ENCODE assay signal across 8 cellular contexts in genomic region chr12:124992874-124993567, GRCh38. TPM values are rescaled to one million over a fixed set of nuclear protein-coding genes. Genes with fewer than 3 reads are reported as not detected.
A peak's percentile ranks its signal among the peaks of the same experiment; 100 is the strongest.
DNase-seq lines count a peak whose midpoint lies in the region; ATAC-seq, FAIRE-seq and TF ChIP-seq lines count a peak whose summit lies in the region.

No MANE protein-coding gene starts in this region.

- H3K4me3 ChIP-seq in K562 = peak overlapping the region; percentile 83
- peak overlapping the region; percentile 67 for H3K4me3 ChIP-seq in kidney epithelial cell (ENCODE audit: low read depth, low read length)

- no peak for TF ChIP-seq RAD21 in K562 (CRISPR knock-in tag; conservative IDR thresholded peaks at IDR 0.05 in 1 of 2, IDR thresholded peaks at IDR 0.05 in 1 of 2)

- TF ChIP-seq CTCF in K562 (IDR thresholded peaks at IDR 0.05 in 2 of 3, conservative IDR thresholded peaks at IDR 0.05 in 1 of 3; ENCODE audit: insufficient read depth in 2 of 3, low read depth in 1 of 3, low read length in 3 of 3) = peak; percentile 59 to 73 (median 64)
- peak; percentile 65 for TF ChIP-seq CTCF in kidney epithelial cell (IDR thresholded peaks at IDR 0.05; ENCODE audit: insufficient read depth, low read length, poor library complexity, severe bottlenecking)

- H2AFZ ChIP-seq in K562 (ENCODE audit: low read depth, low read length) = peak overlapping the region; percentile 93

- H3K27ac ChIP-seq in K562 (ENCODE audit: extremely low read depth, low read depth, low read length) = peak overlapping the region; percentile 50; the same call in 2 of the 3 replicates

- H3K4me2 ChIP-seq in K562 (ENCODE audit: insufficient read depth, low read length) = peak overlapping the region; percentile 82

- POLR2A ChIA-PET in K562 (lab: Yijun Ruan, JAX) = interaction anchor here (0.6 to 0.9 kb wide), 2 partner anchors 78 to 129 kb away, joined by 3 to 4 read pairs; partner anchors contain the start of genes SCARB1 and UBC

- under 1% methylated on average over 19 of the region's 23 CpGs for WGBS in K562 (ENCODE audit: insufficient coverage, low coverage, missing lambda C conversion rate)

- in situ Hi-C loops in K562 (cut with MboI) = no loop called here

- DNase-seq in NCI-H2081 (lab: John Stamatoyannopoulos, UW) (peak; percentile 75 to 92), T-helper 22 cell (ENCODE audit: low read depth) (peak; percentile 74), K562 (ENCODE audit: extremely low read depth in 1 of 4, low spot score in 3 of 4) (peak; percentile 63 to 92 (median 71)), kidney epithelial cell (ENCODE audit: low read depth) (peak; percentile 47)
- DNase-seq in stimulated activated CD4-positive, alpha-beta T cell treated with anti-CD3 and anti-CD28 coated beads, Interleukin-2, amount 100 ng/mL, for 4 hours (ENCODE audit: low read depth) = peak; percentile 74

- H3K27me3 ChIP-seq in K562 (ENCODE audit: control insufficient read depth in 2 of 2, insufficient read depth in 2 of 2, low read length in 2 of 2) (no peaks in the 10 kb centered on the region), kidney epithelial cell (ENCODE audit: control insufficient read depth, insufficient read depth, low read length) (no peaks in the 10 kb centered on the region)

- intact Hi-C loops in K562 (cut with micrococcal nuclease) = no loop called here

- H3K36me3 ChIP-seq in K562 (ENCODE audit: control insufficient read depth, insufficient read depth, low read length) (peaks cover 4% of the 10 kb centered on the region; the same call in 1 of the 3 replicates), kidney epithelial cell (ENCODE audit: control insufficient read depth, insufficient read depth, low read length) (no peaks in the 10 kb centered on the region)

- FAIRE-seq in G401.6 (lab: Jason Lieb, UNC) = peak; percentile 53
- peak; percentile 85 for FAIRE-seq in K562 (lab: Jason Lieb, UNC)

- CTCF ChIA-PET in K562 (lab: Yijun Ruan, JAX; ENCODE audit: low intra/inter-chr PET ratio) = no interaction called here

- H3K9me3 ChIP-seq in K562 (replicated peaks; ENCODE audit: control insufficient read depth, insufficient read depth, low read depth, low read length) = no peaks in the 10 kb centered on the region

- peak overlapping the region; percentile 62 to 95 for H3K9ac ChIP-seq in K562 (ENCODE audit: insufficient read depth in 1 of 2, low read depth in 2 of 2, low read length in 2 of 2)

- no peaks in the 10 kb centered on the region for H3K9me1 ChIP-seq in K562 (ENCODE audit: control insufficient read depth, insufficient read depth, low read length)

- peaks cover 18 to 31% of the 10 kb centered on the region in 2 experiments for H3K4me1 ChIP-seq in K562 (replicated peaks in 1 of 2; ENCODE audit: control insufficient read depth in 2 of 2, insufficient read depth in 2 of 2, low read length in 2 of 2)

- peak; percentile 27 for TF ChIP-seq EP300 in K562 (IDR thresholded peaks at IDR 0.05; ENCODE audit: low read length)

- no peaks in the 10 kb centered on the region for H4K20me1 ChIP-seq in K562 (replicated peaks; ENCODE audit: control insufficient read depth, insufficient read depth, low read length)

- no peak for TF ChIP-seq POLR2A in K562 (conservative IDR thresholded peaks at IDR 0.05)

- ATAC-seq in HG02678 (IDR thresholded peaks at IDR 0.05; ENCODE audit: unreplicated experiment) (peak; percentile 30), K562 (peak; percentile 37), GM21360 (IDR thresholded peaks at IDR 0.05; ENCODE audit: unreplicated experiment) (no peak)

- peaks cover 51% of the 10 kb centered on the region for H3K79me2 ChIP-seq in K562 (ENCODE audit: control insufficient read depth, insufficient read depth, low read length)

- no TSS peak for BruUV-seq in K562 (replicated peaks; lab: Mats Ljungman, UMichigan)

TF ChIP-seq in K562, 482 proteins besides CTCF, POLR2A, EP300 and RAD21 (continues in another document):
- peak; percentile 67 for TF ChIP-seq GABPA (tag; conservative IDR thresholded peaks at IDR 0.05; ENCODE audit: low read depth)
- TF ChIP-seq MTA3 (IDR thresholded peaks at IDR 0.05; ENCODE audit: borderline replicate concordance) = peak; percentile 54; the same call in 1 of the 2 replicates
- TF ChIP-seq, protein P1, sequence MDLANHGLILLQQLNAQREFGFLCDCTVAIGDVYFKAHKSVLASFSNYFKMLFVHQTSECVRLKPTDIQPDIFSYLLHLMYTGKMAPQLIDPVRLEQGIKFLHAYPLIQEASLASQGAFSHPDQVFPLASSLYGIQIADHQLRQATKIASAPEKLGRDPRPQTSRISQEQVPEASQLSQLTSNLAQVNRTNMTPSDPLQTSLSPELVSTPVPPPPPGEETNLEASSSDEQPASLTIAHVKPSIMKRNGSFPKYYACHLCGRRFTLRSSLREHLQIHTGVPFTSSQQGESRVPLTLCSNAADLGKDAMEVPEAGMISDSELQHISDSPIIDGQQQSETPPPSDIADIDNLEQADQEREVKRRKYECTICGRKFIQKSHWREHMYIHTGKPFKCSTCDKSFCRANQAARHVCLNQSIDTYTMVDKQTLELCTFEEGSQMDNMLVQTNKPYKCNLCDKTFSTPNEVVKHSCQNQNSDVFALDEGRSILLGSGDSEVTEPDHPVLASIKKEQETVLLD (IDR thresholded peaks at IDR 0.05) = 0 out of 2 replicates have a peak, but pooled peaks have one; percentile 26
- no peak for TF ChIP-seq MCM5 (IDR thresholded peaks at IDR 0.05; ENCODE audit: low read depth)
- 0 out of 2 replicates have a peak, but pooled peaks have one; percentile 25 for TF ChIP-seq ZBTB7A (IDR thresholded peaks at IDR 0.05; ENCODE audit: borderline replicate concordance, control insufficient read depth, low read depth, low read length)
- peak in 1 of 2 experiments; percentile 62; a peak in 1 of 4 replicates for TF ChIP-seq RCOR1 (IDR thresholded peaks at IDR 0.05; ENCODE audit: borderline replicate concordance in 1 of 2, low read depth in 2 of 2, low read length in 2 of 2)
- TF ChIP-seq, protein P2, sequence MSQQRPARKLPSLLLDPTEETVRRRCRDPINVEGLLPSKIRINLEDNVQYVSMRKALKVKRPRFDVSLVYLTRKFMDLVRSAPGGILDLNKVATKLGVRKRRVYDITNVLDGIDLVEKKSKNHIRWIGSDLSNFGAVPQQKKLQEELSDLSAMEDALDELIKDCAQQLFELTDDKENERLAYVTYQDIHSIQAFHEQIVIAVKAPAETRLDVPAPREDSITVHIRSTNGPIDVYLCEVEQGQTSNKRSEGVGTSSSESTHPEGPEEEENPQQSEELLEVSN (IDR thresholded peaks at IDR 0.05; ENCODE audit: borderline replicate concordance in 1 of 2, extremely low read depth in 1 of 2, insufficient read depth in 1 of 2, insufficient read length in 1 of 2, low read depth in 1 of 2, low read length in 1 of 2, poor library complexity in 1 of 2, severe bottlenecking in 1 of 2) = peak; percentile 73 to 84

RNA-seq across cellular contexts. Expression of gene BRI3BP, which starts 0.4 kb away (rescaled TPM):
- total RNA-seq in K562 (2011; cell fraction: chromatin; rRNA removed; ENCODE audit: low replicate concordance) = 16.2 and 18.6 TPM in 2 replicates
- 17.1 and 17.2 TPM in 2 replicates for total RNA-seq in K562 (2011; cell fraction: nucleolus; rRNA removed)
- 29.4 and 43.7 TPM in 2 replicates for total RNA-seq in K562 (2011; cell fraction: nucleoplasm; rRNA removed)
- total RNA-seq in K562 (2014; rRNA removed) (15.8 and 18.9 TPM in 2 replicates), K562 (2014; rRNA removed; fragmentation: Illumina TruSeq; extraction: Trizol) (24.2 and 24.7 TPM in 2 replicates), K562 (2015; rRNA removed; fragmentation: Illumina TruSeq; extraction: Trizol) (24.4 and 25.0 TPM in 2 replicates), K562 (2021) (24.6 TPM in 2 replicates), kidney epithelial cell (6.0 and 7.3 TPM in 2 replicates)
- polyA plus RNA-seq in K562 (2011; rRNA removed) (13.5 and 15.2 TPM in 2 replicates), K562 (2014; fragmentation: Illumina TruSeq; extraction: Trizol) (18.8 and 21.2 TPM in 2 replicates), K562 (2014; fragmentation: Nextera tagmentation; extraction: Ambion mirVana) (10 to 100 TPM; 12.3 to 16.6 TPM), K562 (2014; rRNA removed) (12.9 and 16.2 TPM in 2 replicates)
- 11.4 and 14.8 TPM in 2 replicates for polyA plus RNA-seq in K562 (2011; cell fraction: cytosol; rRNA removed)
- 3.4 and 3.6 TPM in 2 replicates for polyA plus RNA-seq in K562 (2011; cell fraction: nucleus; rRNA removed)
- polyA plus RNA-seq in K562 (2012) = 7.6 and 12.1 TPM in 2 replicates
- 25.7 and 28.6 TPM in 2 replicates for polyA minus RNA-seq in K562 (2011; rRNA and poly(A)+ RNA removed)
- polyA minus RNA-seq in K562 (2011; cell fraction: cytosol; rRNA and poly(A)+ RNA removed) = 17.7 and 21.7 TPM in 2 replicates
- polyA minus RNA-seq in K562 (2011; cell fraction: nucleus; rRNA and poly(A)+ RNA removed) = 2.2 and 4.0 TPM in 2 replicates

RNA-seq across cellular contexts. Expression of gene DHX37, which starts 4.1 kb away (rescaled TPM):
- total RNA-seq in K562 (2011; cell fraction: chromatin; rRNA removed; ENCODE audit: low replicate concordance) = 29.1 and 94.8 TPM in 2 replicates
- 57.7 and 61.7 TPM in 2 replicates for total RNA-seq in K562 (2011; cell fraction: nucleolus; rRNA removed)
- total RNA-seq in K562 (2011; cell fraction: nucleoplasm; rRNA removed) = 33.2 and 35.2 TPM in 2 replicates
- total RNA-seq in K562 (2014; rRNA removed) (35.0 and 42.2 TPM in 2 replicates), K562 (2014; rRNA removed; fragmentation: Illumina TruSeq; extraction: Trizol) (8.4 and 9.7 TPM in 2 replicates), K562 (2015; rRNA removed; fragmentation: Illumina TruSeq; extraction: Trizol) (22.7 and 25.4 TPM in 2 replicates), K562 (2021) (44.8 and 49.5 TPM in 2 replicates), kidney epithelial cell (18.3 and 21.2 TPM in 2 replicates)
- polyA plus RNA-seq in K562 (2011; rRNA removed) (6.7 and 12.1 TPM in 2 replicates), K562 (2014; fragmentation: Illumina TruSeq; extraction: Trizol) (17.5 and 24.1 TPM in 2 replicates), K562 (2014; fragmentation: Nextera tagmentation; extraction: Ambion mirVana) (under 1 TPM; 0.14 to 0.27 TPM), K562 (2014; rRNA removed) (24.8 and 25.6 TPM in 2 replicates)
- 6.0 and 11.4 TPM in 2 replicates for polyA plus RNA-seq in K562 (2011; cell fraction: cytosol; rRNA removed)
- 37.1 and 57.1 TPM in 2 replicates for polyA plus RNA-seq in K562 (2011; cell fraction: nucleus; rRNA removed)
- 14.6 and 26.3 TPM in 2 replicates for polyA plus RNA-seq in K562 (2012)
- polyA minus RNA-seq in K562 (2011; rRNA and poly(A)+ RNA removed) = 9.7 and 11.1 TPM in 2 replicates
- 15.8 and 19.0 TPM in 2 replicates for polyA minus RNA-seq in K562 (2011; cell fraction: cytosol; rRNA and poly(A)+ RNA removed)
- polyA minus RNA-seq in K562 (2011; cell fraction: nucleus; rRNA and poly(A)+ RNA removed) = 18.3 and 22.2 TPM in 2 replicates
